ENCODE assay signal across 28 cellular contexts in genomic region chr1:108537976-108538375, GRCh38.
"Had no signal": no experiment of that assay in that cellular context is flagged by ENCODE, and none has a peak within 500 bp of the region (broad histone marks: within the 10 kb centered on the region; RNA-seq: fewer than 3 reads in every experiment).

No MANE protein-coding gene starts in this region.

- H3K36me3 ChIP-seq: esophagus muscularis mucosa, gastrocnemius medialis, neutrophil, ovary, right lobe of liver, thoracic aorta had no signal

- DNase-seq: activated CD4-positive, alpha-beta T cell treated with anti-CD3 and anti-CD28 coated beads, Interleukin-2, amount 50 U/mL, for 1 hour; activated CD8-positive, alpha-beta memory T cell treated with anti-CD3 and anti-CD28 coated beads, Interleukin-2, amount 10 ng/mL, durations not matched to agents 7 days and 5 days; activated CD8-positive, alpha-beta T cell treated with anti-CD3 and anti-CD28 coated beads, Interleukin-2, amount 10 ng/mL, durations not matched to agents 7 days and 5 days; activated naive CD8-positive, alpha-beta T cell treated with anti-CD3 and anti-CD28 coated beads, Interleukin-2, amount 50 U/mL, for 24 hours; activated T-cell treated with anti-CD3 and anti-CD28 coated beads, Interleukin-2, amount 50 U/mL, for 48 hours; amygdala; gastrocnemius medialis; islet precursor cell; left ventricle myocardium superior; naive B cell; nephron progenitor cell; ovary; right lobe of liver; stimulated activated CD4-positive, alpha-beta T cell treated with anti-CD3 and anti-CD28 coated beads, Interleukin-4, amount 100 ng/mL, for 24 hours; T-helper 2 cell; trophoblast cell had no signal

- H3K36me3 Mint-ChIP-seq: activated CD8-positive, alpha-beta memory T cell treated with anti-CD3 and anti-CD28 coated beads, Interleukin-2, amount 10 ng/mL, durations not matched to agents 7 days and 5 days; naive B cell; stimulated activated effector memory CD8-positive, alpha-beta T cell treated with anti-CD3 and anti-CD28 coated beads, Interleukin-12 subunit alpha, Interleukin-12 subunit beta, amount 100 ng/mL, for 72 hours had no signal

- H3K79me2 ChIP-seq: hepatocyte had no signal

- H3K9me3 ChIP-seq: esophagus muscularis mucosa, gastrocnemius medialis, neutrophil, ovary, right lobe of liver, thoracic aorta had no signal

- H3K9me3 Mint-ChIP-seq: activated naive CD4-positive, alpha-beta T cell treated with anti-CD3 and anti-CD28 coated beads, Interleukin-2, amount 50 U/mL, for 24 hours; activated naive CD8-positive, alpha-beta T cell treated with anti-CD3 and anti-CD28 coated beads, Interleukin-2, amount 50 U/mL, for 24 hours; central memory CD8-positive, alpha-beta T cell; stimulated activated effector memory CD8-positive, alpha-beta T cell treated with anti-CD3 and anti-CD28 coated beads, Interleukin-12 subunit alpha, Interleukin-12 subunit beta, amount 100 ng/mL, for 72 hours; stimulated activated naive CD8-positive, alpha-beta T cell treated with anti-CD3 and anti-CD28 coated beads, Interleukin-15, Interleukin-2, amounts not matched to agents 100 ng/mL and 50 ng/mL, for 24 hours had no signal

- H3K27me3 ChIP-seq: esophagus muscularis mucosa, gastrocnemius medialis, hepatocyte, neutrophil, ovary, right lobe of liver had no signal

- H3K27ac Mint-ChIP-seq: activated CD8-positive, alpha-beta memory T cell treated with anti-CD3 and anti-CD28 coated beads, Interleukin-2, amount 10 ng/mL, durations not matched to agents 7 days and 5 days; activated CD8-positive, alpha-beta T cell treated with anti-CD3 and anti-CD28 coated beads, Interleukin-2, amount 10 ng/mL, durations not matched to agents 7 days and 5 days; activated naive CD4-positive, alpha-beta T cell treated with anti-CD3 and anti-CD28 coated beads, Interleukin-2, amount 50 U/mL, for 24 hours; activated naive CD8-positive, alpha-beta T cell treated with anti-CD3 and anti-CD28 coated beads, Interleukin-2, amount 50 U/mL, for 24 hours; activated T-helper 2 cell treated with anti-CD3 and anti-CD28 coated beads, Interferon-gamma antibody, Interleukin-2, Interleukin-4, amounts not matched to agents 10 μg/mL and 5 μg/mL and 100 μg/mL, durations not matched to agents 14 hours and 24 hours and 36 hours; dendritic cell treated with granulocyte-macrophage colony-stimulating factor and Interleukin-4, amounts not matched to agents 40 ng/mL and 50 ng/mL, for 4 days; naive B cell; nephron progenitor cell; progenitor cell of endocrine pancreas; stimulated activated effector memory CD8-positive, alpha-beta T cell treated with anti-CD3 and anti-CD28 coated beads, Interleukin-12 subunit alpha, Interleukin-12 subunit beta, amount 100 ng/mL, for 72 hours had no signal

- H3K4me1 Mint-ChIP-seq: activated naive CD4-positive, alpha-beta T cell treated with anti-CD3 and anti-CD28 coated beads, Interleukin-2, amount 50 U/mL, for 24 hours; nephron progenitor cell had no signal

- ATAC-seq: activated CD8-positive, alpha-beta memory T cell treated with anti-CD3 and anti-CD28 coated beads, Interleukin-2, amount 10 ng/mL, durations not matched to agents 7 days and 5 days; activated CD8-positive, alpha-beta T cell treated with anti-CD3 and anti-CD28 coated beads, Interleukin-2, amount 10 ng/mL, durations not matched to agents 7 days and 5 days; activated naive CD8-positive, alpha-beta T cell treated with anti-CD3 and anti-CD28 coated beads, Interleukin-2, amount 50 U/mL, for 24 hours; gastrocnemius medialis; left ventricle myocardium superior; right lobe of liver; stimulated activated effector memory CD8-positive, alpha-beta T cell treated with anti-CD3 and anti-CD28 coated beads, Interleukin-12 subunit alpha, Interleukin-12 subunit beta, amount 100 ng/mL, for 72 hours had no signal

- H3K4me1 ChIP-seq: esophagus muscularis mucosa, right lobe of liver had no signal

- H3K27ac ChIP-seq: esophagus muscularis mucosa, gastrocnemius medialis, hepatocyte, neutrophil, ovary, right lobe of liver, skin epidermis, thoracic aorta had no signal

- H3K4me3 Mint-ChIP-seq: activated CD8-positive, alpha-beta memory T cell treated with anti-CD3 and anti-CD28 coated beads, Interleukin-2, amount 10 ng/mL, durations not matched to agents 7 days and 5 days; activated CD8-positive, alpha-beta T cell treated with anti-CD3 and anti-CD28 coated beads, Interleukin-2, amount 10 ng/mL, durations not matched to agents 7 days and 5 days; activated naive CD4-positive, alpha-beta T cell treated with anti-CD3 and anti-CD28 coated beads, Interleukin-2, amount 50 U/mL, for 24 hours; activated naive CD8-positive, alpha-beta T cell treated with anti-CD3 and anti-CD28 coated beads, Interleukin-2, amount 50 U/mL, for 24 hours; central memory CD8-positive, alpha-beta T cell; dendritic cell treated with granulocyte-macrophage colony-stimulating factor and Interleukin-4, amounts not matched to agents 40 ng/mL and 50 ng/mL, for 4 days; naive B cell; nephron progenitor cell; stimulated activated effector memory CD8-positive, alpha-beta T cell treated with anti-CD3 and anti-CD28 coated beads, Interleukin-12 subunit alpha, Interleukin-12 subunit beta, amount 100 ng/mL, for 72 hours; stimulated activated naive CD8-positive, alpha-beta T cell treated with anti-CD3 and anti-CD28 coated beads, Interleukin-15, Interleukin-2, amounts not matched to agents 100 ng/mL and 50 ng/mL, for 24 hours had no signal

- H3K4me3 ChIP-seq: esophagus muscularis mucosa, gastrocnemius medialis, hepatocyte, ovary, right lobe of liver, skin epidermis, thoracic aorta had no signal

- H3K27me3 Mint-ChIP-seq: activated naive CD4-positive, alpha-beta T cell treated with anti-CD3 and anti-CD28 coated beads, Interleukin-2, amount 50 U/mL, for 24 hours; progenitor cell of endocrine pancreas had no signal

- H3K4me2 ChIP-seq: hepatocyte had no signal

- H2AFZ ChIP-seq: hepatocyte had no signal
